In the genomic region with DNA sequence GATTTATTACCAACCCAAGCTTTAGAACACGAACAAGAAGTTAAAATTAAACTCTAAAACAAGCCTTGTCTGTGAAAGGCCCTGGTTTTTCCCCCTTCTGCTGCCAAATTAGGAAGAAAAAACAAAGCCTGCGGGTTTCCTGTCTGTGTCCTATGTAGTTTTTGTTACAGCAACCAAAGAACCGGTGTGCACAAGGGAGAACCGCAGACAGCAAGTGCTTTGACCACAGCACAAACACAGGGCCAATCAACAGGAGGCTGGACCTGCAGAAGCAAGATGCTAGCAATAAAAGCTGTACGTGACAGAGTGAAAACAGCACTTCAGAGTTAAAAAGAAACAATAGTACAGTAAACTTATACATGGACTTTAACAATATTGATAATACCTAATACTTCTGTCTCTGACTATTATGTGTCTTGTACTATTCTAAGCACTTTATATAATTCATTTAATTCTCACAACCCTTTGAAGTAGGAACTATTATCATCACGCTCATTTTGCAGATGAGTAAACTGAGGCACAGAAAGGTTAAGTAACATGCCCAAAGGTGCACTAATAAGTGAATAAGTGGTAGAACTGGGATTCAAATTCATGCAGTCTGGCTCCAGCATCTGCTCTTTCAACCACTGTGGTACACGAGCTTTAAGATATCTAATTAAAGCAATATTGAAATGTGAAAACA, we compare ENCODE assay signal across 1 cellular context.
A peak's percentile ranks its signal among the peaks of the same experiment; 100 is the strongest.
TF ChIP-seq lines count a peak whose summit lies in the region.

No MANE protein-coding gene starts in this region.

TF ChIP-seq in GM12878, 131 proteins besides CTCF, POLR2A, EP300 and RAD21 (continued from another document and continues in another):
- TF ChIP-seq BHLHE40 (IDR thresholded peaks at IDR 0.05; ENCODE audit: borderline replicate concordance in 1 of 2, low read depth in 2 of 2, low read length in 1 of 2) (peak; percentile 92 to 93), DPF2 (IDR thresholded peaks at IDR 0.05) (0 out of 2 replicates have a peak, but pooled peaks have one; percentile 15), MEF2A (IDR thresholded peaks at IDR 0.05; ENCODE audit: insufficient read depth, low read depth, low read length) (peak; percentile 98), JUNB (IDR thresholded peaks at IDR 0.05) (peak; percentile 50), NBN (IDR thresholded peaks at IDR 0.05) (peak; percentile 89), YBX1 (IDR thresholded peaks at IDR 0.05) (no peak), NFXL1 (IDR thresholded peaks at IDR 0.05; ENCODE audit: borderline replicate concordance) (no peak), SREBF1 (IDR thresholded peaks at IDR 0.05; ENCODE audit: low read length) (no peak), CHD1 (IDR thresholded peaks at IDR 0.05; ENCODE audit: low read depth, low read length) (peak; percentile 65; the same call in 1 of the 2 replicates), NFYA (IDR thresholded peaks at IDR 0.05; ENCODE audit: borderline replicate concordance, low read depth, low read length) (no peak), KLF5 (IDR thresholded peaks at IDR 0.05; ENCODE audit: partially characterized antibody) (peak; percentile 9), ZNF207 (IDR thresholded peaks at IDR 0.05; ENCODE audit: borderline replicate concordance) (no peak), SUZ12 (IDR thresholded peaks at IDR 0.05; ENCODE audit: unreplicated experiment) (no peak), ESRRA (IDR thresholded peaks at IDR 0.05; ENCODE audit: low read length) (no peak), POLR2AphosphoS2 (IDR thresholded peaks at IDR 0.05; ENCODE audit: low read depth, low read length) (no peak), CBFB (IDR thresholded peaks at IDR 0.05; ENCODE audit: low read depth) (peak; percentile 98), CBX5 (IDR thresholded peaks at IDR 0.05; ENCODE audit: low read depth) (peak; percentile 96), WRNIP1 (IDR thresholded peaks at IDR 0.05; ENCODE audit: borderline replicate concordance, low read depth, low read length) (no peak), GABPA (IDR thresholded peaks at IDR 0.05; ENCODE audit: low read depth) (peak; percentile 55; the same call in 1 of the 2 replicates), CBX3 (IDR thresholded peaks at IDR 0.05; ENCODE audit: borderline replicate concordance, low read depth) (no peak), BRCA1 (IDR thresholded peaks at IDR 0.05; ENCODE audit: low read depth, low read length) (no peak), SRF (IDR thresholded peaks at IDR 0.05; ENCODE audit: low read depth in 2 of 2, low read length in 2 of 2) (peak; percentile 14 to 97; a peak in 2 of 4 replicates), SMARCA5 (IDR thresholded peaks at IDR 0.05) (peak; percentile 79; the same call in 1 of the 2 replicates), RUNX3 (IDR thresholded peaks at IDR 0.05; ENCODE audit: low read length) (peak; percentile 100), MTA3 (IDR thresholded peaks at IDR 0.05; ENCODE audit: borderline replicate concordance, low read length) (peak; percentile 98), FOXK2 (IDR thresholded peaks at IDR 0.05) (no peak), SPI1 (IDR thresholded peaks at IDR 0.05; ENCODE audit: borderline replicate concordance, insufficient read depth, low read depth, low read length) (no peak), RCOR1 (conservative IDR thresholded peaks at IDR 0.05; ENCODE audit: low read depth, low read length) (peak; percentile 19; the same call in 1 of the 2 replicates), POLR2AphosphoS5 (IDR thresholded peaks at IDR 0.05; ENCODE audit: low read length) (peak; percentile 63; the same call in 1 of the 2 replicates), NFIC (IDR thresholded peaks at IDR 0.05; ENCODE audit: low read depth, low read length) (peak; percentile 97)
- TF ChIP-seq, protein P1, sequence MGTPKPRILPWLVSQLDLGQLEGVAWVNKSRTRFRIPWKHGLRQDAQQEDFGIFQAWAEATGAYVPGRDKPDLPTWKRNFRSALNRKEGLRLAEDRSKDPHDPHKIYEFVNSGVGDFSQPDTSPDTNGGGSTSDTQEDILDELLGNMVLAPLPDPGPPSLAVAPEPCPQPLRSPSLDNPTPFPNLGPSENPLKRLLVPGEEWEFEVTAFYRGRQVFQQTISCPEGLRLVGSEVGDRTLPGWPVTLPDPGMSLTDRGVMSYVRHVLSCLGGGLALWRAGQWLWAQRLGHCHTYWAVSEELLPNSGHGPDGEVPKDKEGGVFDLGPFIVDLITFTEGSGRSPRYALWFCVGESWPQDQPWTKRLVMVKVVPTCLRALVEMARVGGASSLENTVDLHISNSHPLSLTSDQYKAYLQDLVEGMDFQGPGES (IDR thresholded peaks at IDR 0.05) = no peak
- TF ChIP-seq, protein P2, sequence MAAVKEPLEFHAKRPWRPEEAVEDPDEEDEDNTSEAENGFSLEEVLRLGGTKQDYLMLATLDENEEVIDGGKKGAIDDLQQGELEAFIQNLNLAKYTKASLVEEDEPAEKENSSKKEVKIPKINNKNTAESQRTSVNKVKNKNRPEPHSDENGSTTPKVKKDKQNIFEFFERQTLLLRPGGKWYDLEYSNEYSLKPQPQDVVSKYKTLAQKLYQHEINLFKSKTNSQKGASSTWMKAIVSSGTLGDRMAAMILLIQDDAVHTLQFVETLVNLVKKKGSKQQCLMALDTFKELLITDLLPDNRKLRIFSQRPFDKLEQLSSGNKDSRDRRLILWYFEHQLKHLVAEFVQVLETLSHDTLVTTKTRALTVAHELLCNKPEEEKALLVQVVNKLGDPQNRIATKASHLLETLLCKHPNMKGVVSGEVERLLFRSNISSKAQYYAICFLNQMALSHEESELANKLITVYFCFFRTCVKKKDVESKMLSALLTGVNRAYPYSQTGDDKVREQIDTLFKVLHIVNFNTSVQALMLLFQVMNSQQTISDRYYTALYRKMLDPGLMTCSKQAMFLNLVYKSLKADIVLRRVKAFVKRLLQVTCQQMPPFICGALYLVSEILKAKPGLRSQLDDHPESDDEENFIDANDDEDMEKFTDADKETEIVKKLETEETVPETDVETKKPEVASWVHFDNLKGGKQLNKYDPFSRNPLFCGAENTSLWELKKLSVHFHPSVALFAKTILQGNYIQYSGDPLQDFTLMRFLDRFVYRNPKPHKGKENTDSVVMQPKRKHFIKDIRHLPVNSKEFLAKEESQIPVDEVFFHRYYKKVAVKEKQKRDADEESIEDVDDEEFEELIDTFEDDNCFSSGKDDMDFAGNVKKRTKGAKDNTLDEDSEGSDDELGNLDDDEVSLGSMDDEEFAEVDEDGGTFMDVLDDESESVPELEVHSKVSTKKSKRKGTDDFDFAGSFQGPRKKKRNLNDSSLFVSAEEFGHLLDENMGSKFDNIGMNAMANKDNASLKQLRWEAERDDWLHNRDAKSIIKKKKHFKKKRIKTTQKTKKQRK (IDR thresholded peaks at IDR 0.05; ENCODE audit: low read depth, low read length) = no peak
- TF ChIP-seq, protein P3, sequence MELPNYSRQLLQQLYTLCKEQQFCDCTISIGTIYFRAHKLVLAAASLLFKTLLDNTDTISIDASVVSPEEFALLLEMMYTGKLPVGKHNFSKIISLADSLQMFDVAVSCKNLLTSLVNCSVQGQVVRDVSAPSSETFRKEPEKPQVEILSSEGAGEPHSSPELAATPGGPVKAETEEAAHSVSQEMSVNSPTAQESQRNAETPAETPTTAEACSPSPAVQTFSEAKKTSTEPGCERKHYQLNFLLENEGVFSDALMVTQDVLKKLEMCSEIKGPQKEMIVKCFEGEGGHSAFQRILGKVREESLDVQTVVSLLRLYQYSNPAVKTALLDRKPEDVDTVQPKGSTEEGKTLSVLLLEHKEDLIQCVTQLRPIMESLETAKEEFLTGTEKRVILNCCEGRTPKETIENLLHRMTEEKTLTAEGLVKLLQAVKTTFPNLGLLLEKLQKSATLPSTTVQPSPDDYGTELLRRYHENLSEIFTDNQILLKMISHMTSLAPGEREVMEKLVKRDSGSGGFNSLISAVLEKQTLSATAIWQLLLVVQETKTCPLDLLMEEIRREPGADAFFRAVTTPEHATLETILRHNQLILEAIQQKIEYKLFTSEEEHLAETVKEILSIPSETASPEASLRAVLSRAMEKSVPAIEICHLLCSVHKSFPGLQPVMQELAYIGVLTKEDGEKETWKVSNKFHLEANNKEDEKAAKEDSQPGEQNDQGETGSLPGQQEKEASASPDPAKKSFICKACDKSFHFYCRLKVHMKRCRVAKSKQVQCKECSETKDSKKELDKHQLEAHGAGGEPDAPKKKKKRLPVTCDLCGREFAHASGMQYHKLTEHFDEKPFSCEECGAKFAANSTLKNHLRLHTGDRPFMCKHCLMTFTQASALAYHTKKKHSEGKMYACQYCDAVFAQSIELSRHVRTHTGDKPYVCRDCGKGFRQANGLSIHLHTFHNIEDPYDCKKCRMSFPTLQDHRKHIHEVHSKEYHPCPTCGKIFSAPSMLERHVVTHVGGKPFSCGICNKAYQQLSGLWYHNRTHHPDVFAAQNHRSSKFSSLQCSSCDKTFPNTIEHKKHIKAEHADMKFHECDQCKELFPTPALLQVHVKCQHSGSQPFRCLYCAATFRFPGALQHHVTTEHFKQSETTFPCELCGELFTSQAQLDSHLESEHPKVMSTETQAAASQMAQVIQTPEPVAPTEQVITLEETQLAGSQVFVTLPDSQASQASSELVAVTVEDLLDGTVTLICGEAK (IDR thresholded peaks at IDR 0.05; ENCODE audit: borderline replicate concordance) = no peak
- TF ChIP-seq, protein P4, sequence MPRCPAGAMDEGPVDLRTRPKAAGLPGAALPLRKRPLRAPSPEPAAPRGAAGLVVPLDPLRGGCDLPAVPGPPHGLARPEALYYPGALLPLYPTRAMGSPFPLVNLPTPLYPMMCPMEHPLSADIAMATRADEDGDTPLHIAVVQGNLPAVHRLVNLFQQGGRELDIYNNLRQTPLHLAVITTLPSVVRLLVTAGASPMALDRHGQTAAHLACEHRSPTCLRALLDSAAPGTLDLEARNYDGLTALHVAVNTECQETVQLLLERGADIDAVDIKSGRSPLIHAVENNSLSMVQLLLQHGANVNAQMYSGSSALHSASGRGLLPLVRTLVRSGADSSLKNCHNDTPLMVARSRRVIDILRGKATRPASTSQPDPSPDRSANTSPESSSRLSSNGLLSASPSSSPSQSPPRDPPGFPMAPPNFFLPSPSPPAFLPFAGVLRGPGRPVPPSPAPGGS (IDR thresholded peaks at IDR 0.05; ENCODE audit: borderline replicate concordance, insufficient read depth, low read depth, low read length, poor library complexity, severe bottlenecking) = peak; percentile 96
- TF ChIP-seq, protein P5, sequence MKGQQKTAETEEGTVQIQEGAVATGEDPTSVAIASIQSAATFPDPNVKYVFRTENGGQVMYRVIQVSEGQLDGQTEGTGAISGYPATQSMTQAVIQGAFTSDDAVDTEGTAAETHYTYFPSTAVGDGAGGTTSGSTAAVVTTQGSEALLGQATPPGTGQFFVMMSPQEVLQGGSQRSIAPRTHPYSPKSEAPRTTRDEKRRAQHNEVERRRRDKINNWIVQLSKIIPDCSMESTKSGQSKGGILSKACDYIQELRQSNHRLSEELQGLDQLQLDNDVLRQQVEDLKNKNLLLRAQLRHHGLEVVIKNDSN (IDR thresholded peaks at IDR 0.05; ENCODE audit: borderline replicate concordance, extremely low read length, insufficient read depth, low read depth, low read length) = no peak
- TF ChIP-seq, protein P6, sequence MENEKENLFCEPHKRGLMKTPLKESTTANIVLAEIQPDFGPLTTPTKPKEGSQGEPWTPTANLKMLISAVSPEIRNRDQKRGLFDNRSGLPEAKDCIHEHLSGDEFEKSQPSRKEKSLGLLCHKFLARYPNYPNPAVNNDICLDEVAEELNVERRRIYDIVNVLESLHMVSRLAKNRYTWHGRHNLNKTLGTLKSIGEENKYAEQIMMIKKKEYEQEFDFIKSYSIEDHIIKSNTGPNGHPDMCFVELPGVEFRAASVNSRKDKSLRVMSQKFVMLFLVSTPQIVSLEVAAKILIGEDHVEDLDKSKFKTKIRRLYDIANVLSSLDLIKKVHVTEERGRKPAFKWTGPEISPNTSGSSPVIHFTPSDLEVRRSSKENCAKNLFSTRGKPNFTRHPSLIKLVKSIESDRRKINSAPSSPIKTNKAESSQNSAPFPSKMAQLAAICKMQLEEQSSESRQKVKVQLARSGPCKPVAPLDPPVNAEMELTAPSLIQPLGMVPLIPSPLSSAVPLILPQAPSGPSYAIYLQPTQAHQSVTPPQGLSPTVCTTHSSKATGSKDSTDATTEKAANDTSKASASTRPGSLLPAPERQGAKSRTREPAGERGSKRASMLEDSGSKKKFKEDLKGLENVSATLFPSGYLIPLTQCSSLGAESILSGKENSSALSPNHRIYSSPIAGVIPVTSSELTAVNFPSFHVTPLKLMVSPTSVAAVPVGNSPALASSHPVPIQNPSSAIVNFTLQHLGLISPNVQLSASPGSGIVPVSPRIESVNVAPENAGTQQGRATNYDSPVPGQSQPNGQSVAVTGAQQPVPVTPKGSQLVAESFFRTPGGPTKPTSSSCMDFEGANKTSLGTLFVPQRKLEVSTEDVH (IDR thresholded peaks at IDR 0.05; ENCODE audit: low read depth, partially characterized antibody) = no peak
- TF ChIP-seq, protein P7, sequence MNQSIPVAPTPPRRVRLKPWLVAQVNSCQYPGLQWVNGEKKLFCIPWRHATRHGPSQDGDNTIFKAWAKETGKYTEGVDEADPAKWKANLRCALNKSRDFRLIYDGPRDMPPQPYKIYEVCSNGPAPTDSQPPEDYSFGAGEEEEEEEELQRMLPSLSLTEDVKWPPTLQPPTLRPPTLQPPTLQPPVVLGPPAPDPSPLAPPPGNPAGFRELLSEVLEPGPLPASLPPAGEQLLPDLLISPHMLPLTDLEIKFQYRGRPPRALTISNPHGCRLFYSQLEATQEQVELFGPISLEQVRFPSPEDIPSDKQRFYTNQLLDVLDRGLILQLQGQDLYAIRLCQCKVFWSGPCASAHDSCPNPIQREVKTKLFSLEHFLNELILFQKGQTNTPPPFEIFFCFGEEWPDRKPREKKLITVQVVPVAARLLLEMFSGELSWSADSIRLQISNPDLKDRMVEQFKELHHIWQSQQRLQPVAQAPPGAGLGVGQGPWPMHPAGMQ (IDR thresholded peaks at IDR 0.05; ENCODE audit: borderline replicate concordance) = peak; percentile 32; the same call in 1 of the 2 replicates
- TF ChIP-seq, protein P8, sequence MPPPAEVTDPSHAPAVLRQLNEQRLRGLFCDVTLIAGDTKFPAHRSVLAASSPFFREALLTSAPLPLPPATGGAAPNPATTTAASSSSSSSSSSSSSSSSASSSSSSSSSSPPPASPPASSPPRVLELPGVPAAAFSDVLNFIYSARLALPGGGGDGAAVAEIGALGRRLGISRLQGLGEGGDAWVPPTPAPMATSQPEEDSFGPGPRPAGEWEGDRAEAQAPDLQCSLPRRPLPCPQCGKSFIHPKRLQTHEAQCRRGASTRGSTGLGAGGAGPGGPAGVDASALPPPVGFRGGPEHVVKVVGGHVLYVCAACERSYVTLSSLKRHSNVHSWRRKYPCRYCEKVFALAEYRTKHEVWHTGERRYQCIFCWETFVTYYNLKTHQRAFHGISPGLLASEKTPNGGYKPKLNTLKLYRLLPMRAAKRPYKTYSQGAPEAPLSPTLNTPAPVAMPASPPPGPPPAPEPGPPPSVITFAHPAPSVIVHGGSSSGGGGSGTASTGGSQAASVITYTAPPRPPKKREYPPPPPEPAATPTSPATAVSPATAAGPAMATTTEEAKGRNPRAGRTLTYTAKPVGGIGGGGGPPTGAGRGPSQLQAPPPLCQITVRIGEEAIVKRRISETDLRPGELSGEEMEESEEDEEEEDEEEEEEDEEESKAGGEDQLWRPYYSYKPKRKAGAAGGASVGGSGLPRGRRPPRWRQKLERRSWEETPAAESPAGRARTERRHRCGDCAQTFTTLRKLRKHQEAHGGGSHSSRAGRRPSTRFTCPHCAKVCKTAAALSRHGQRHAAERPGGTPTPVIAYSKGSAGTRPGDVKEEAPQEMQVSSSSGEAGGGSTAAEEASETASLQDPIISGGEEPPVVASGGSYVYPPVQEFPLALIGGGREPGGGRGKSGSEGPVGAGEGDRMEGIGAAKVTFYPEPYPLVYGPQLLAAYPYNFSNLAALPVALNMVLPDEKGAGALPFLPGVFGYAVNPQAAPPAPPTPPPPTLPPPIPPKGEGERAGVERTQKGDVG (CRISPR knock-in tag; IDR thresholded peaks at IDR 0.05) = no peak
